ENCODE assay signal across 33 cellular contexts in the genomic region with DNA sequence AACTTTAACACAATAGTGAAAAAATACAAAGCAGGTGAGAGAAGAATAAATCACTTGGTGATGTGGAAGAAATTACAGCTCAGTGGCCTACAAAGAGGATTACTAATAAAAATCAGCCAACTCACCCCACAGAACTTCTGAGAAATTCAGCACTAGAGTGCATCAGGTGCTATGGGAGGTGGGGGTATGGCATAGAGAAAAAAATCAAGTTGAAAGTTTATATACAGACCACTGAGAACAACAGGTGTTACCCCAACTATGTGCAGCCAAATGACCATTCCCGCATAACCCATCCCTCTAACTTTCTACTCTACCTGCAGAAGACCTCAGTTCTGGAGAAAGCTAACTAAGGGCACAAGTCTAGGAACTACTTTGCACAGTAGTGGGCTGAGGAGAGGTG.
"Had no signal": no experiment of that assay in that cellular context is flagged by ENCODE, and none has a peak within 500 bp of the region (broad histone marks: within the 10 kb centered on the region; RNA-seq: fewer than 3 reads in every experiment).

No MANE protein-coding gene starts in this region.

- DNase-seq: activated B cell treated with CpG ODN at 0.5 μM for 24 hours; activated CD4-positive, alpha-beta memory T cell treated with anti-CD3 and anti-CD28 coated beads, Interleukin-2, amount 10 ng/mL, durations not matched to agents 7 days and 5 days; activated CD4-positive, alpha-beta T cell treated with anti-CD3 and anti-CD28 coated beads for 4 hours; activated CD4-positive, CD25-positive, alpha-beta regulatory T cell treated with anti-CD3 and anti-CD28 coated beads, Interleukin-2, amount 50 U/mL, for 72 hours; activated CD8-positive, alpha-beta memory T cell treated with anti-CD3 and anti-CD28 coated beads for 24 hours; activated CD8-positive, alpha-beta memory T cell treated with anti-CD3 and anti-CD28 coated beads, Interleukin-2, amount 10 ng/mL, durations not matched to agents 7 days and 5 days; activated CD8-positive, alpha-beta memory T cell treated with anti-CD3 and anti-CD28 coated beads, Interleukin-2, amount 50 U/mL, for 48 hours; activated effector memory CD4-positive, alpha-beta T cell treated with Interleukin-2 at 50 U/mL for 16 hours; activated naive CD4-positive, alpha-beta T cell treated with anti-CD3 and anti-CD28 coated beads, Interleukin-2, amount 10 ng/mL, durations not matched to agents 7 days and 5 days; activated naive CD8-positive, alpha-beta T cell treated with anti-CD3 and anti-CD28 coated beads, Interleukin-2, amount 50 U/mL, for 24 hours; activated T-cell treated with anti-CD3 and anti-CD28 coated beads, Interleukin-2, amount 50 U/mL, for 48 hours; anterior cingulate cortex; brain microvascular endothelial cell; Kasumi-1; KBM-7; NCI-H1048; NCI-H1105 treated with DMSO at 0.1 percent for 48 hours; NCI-H1436; NCI-H1694; NCI-H1930; NCI-H2081 treated with DMSO at 0.1 percent for 48 hours; NCI-H226; NCI-H446 treated with DMSO at 0.1 percent for 48 hours; NCI-H69; PC-9; SHP77 treated with DMSO at 0.1 percent for 48 hours; SK-N-SH had no signal

- H3K9me3 Mint-ChIP-seq: activated B cell treated with CpG ODN at 0.5 μM for 24 hours; activated CD4-positive, alpha-beta memory T cell treated with anti-CD3 and anti-CD28 coated beads, Interleukin-2, amount 10 ng/mL, durations not matched to agents 7 days and 5 days; activated naive CD4-positive, alpha-beta T cell treated with anti-CD3 and anti-CD28 coated beads, Interleukin-2, amount 10 ng/mL, durations not matched to agents 7 days and 5 days; activated naive CD8-positive, alpha-beta T cell treated with anti-CD3 and anti-CD28 coated beads, Interleukin-2, amount 50 U/mL, for 24 hours; IgD-negative memory B cell; T-helper 1 cell treated with Interleukin-12 subunit alpha and Interleukin-12 subunit beta and Interleukin-4 antibody, amounts not matched to agents 30 μg/mL and 1 μg/mL, for 36 hours; T-helper 2 cell treated with Interferon-gamma antibody and Interleukin-4, amounts not matched to agents 5 μg/mL and 100 μg/mL, for 36 hours had no signal

- H3K27ac ChIP-seq: brain microvascular endothelial cell, PC-9, SJSA1 had no signal

- H2AFZ ChIP-seq: PC-9 had no signal

- H3K4me3 Mint-ChIP-seq: activated B cell treated with CpG ODN at 0.5 μM for 24 hours; activated CD4-positive, alpha-beta memory T cell treated with anti-CD3 and anti-CD28 coated beads, Interleukin-2, amount 10 ng/mL, durations not matched to agents 7 days and 5 days; activated CD8-positive, alpha-beta memory T cell treated with anti-CD3 and anti-CD28 coated beads, Interleukin-2, amount 10 ng/mL, durations not matched to agents 7 days and 5 days; activated naive CD4-positive, alpha-beta T cell treated with anti-CD3 and anti-CD28 coated beads, Interleukin-2, amount 10 ng/mL, durations not matched to agents 7 days and 5 days; activated naive CD8-positive, alpha-beta T cell; activated naive CD8-positive, alpha-beta T cell treated with anti-CD3 and anti-CD28 coated beads, Interleukin-2, amount 50 U/mL, for 24 hours; T-helper 1 cell treated with Interleukin-12 subunit alpha and Interleukin-12 subunit beta and Interleukin-4 antibody, amounts not matched to agents 30 μg/mL and 1 μg/mL, for 36 hours; T-helper 2 cell treated with Interferon-gamma antibody and Interleukin-4, amounts not matched to agents 5 μg/mL and 100 μg/mL, for 36 hours had no signal

- H3K4me1 Mint-ChIP-seq: activated B cell treated with CpG ODN at 0.5 μM for 24 hours; activated CD4-positive, alpha-beta memory T cell treated with anti-CD3 and anti-CD28 coated beads, Interleukin-2, amount 10 ng/mL, durations not matched to agents 7 days and 5 days; activated CD8-positive, alpha-beta memory T cell treated with anti-CD3 and anti-CD28 coated beads, Interleukin-2, amount 10 ng/mL, durations not matched to agents 7 days and 5 days; activated naive CD4-positive, alpha-beta T cell treated with anti-CD3 and anti-CD28 coated beads, Interleukin-2, amount 10 ng/mL, durations not matched to agents 7 days and 5 days; activated naive CD8-positive, alpha-beta T cell treated with anti-CD3 and anti-CD28 coated beads, Interleukin-2, amount 50 U/mL, for 24 hours had no signal

- H3K9me3 ChIP-seq: MG63, SJSA1, SK-N-SH had no signal

- ATAC-seq: activated CD8-positive, alpha-beta memory T cell treated with anti-CD3 and anti-CD28 coated beads, Interleukin-2, amount 10 ng/mL, durations not matched to agents 7 days and 5 days; activated naive CD8-positive, alpha-beta T cell treated with anti-CD3 and anti-CD28 coated beads, Interleukin-2, amount 50 U/mL, for 24 hours had no signal

- H3K9ac ChIP-seq: SK-N-SH had no signal

- H3K27ac Mint-ChIP-seq: activated B cell treated with CpG ODN at 0.5 μM for 24 hours; activated CD4-positive, alpha-beta memory T cell treated with anti-CD3 and anti-CD28 coated beads, Interleukin-2, amount 10 ng/mL, durations not matched to agents 7 days and 5 days; activated CD8-positive, alpha-beta memory T cell treated with anti-CD3 and anti-CD28 coated beads, Interleukin-2, amount 10 ng/mL, durations not matched to agents 7 days and 5 days; activated naive CD4-positive, alpha-beta T cell treated with anti-CD3 and anti-CD28 coated beads, Interleukin-2, amount 10 ng/mL, durations not matched to agents 7 days and 5 days; activated naive CD8-positive, alpha-beta T cell; IgD-negative memory B cell; T-helper 1 cell treated with Interleukin-12 subunit alpha and Interleukin-12 subunit beta and Interleukin-4 antibody, amounts not matched to agents 30 μg/mL and 1 μg/mL, for 36 hours; T-helper 2 cell treated with Interferon-gamma antibody and Interleukin-4, amounts not matched to agents 5 μg/mL and 100 μg/mL, for 36 hours had no signal

- H3K4me3 ChIP-seq: MG63, PC-9, SJSA1 had no signal

- H3K4me1 ChIP-seq: SJSA1 had no signal

- H3K36me3 ChIP-seq: brain microvascular endothelial cell had no signal

- H3K27me3 ChIP-seq: brain microvascular endothelial cell, MG63, SJSA1 had no signal

- H3K27me3 Mint-ChIP-seq: activated B cell treated with CpG ODN at 0.5 μM for 24 hours; activated CD4-positive, alpha-beta memory T cell treated with anti-CD3 and anti-CD28 coated beads, Interleukin-2, amount 10 ng/mL, durations not matched to agents 7 days and 5 days; activated CD8-positive, alpha-beta memory T cell treated with anti-CD3 and anti-CD28 coated beads, Interleukin-2, amount 10 ng/mL, durations not matched to agents 7 days and 5 days; activated naive CD4-positive, alpha-beta T cell treated with anti-CD3 and anti-CD28 coated beads, Interleukin-2, amount 10 ng/mL, durations not matched to agents 7 days and 5 days; activated naive CD8-positive, alpha-beta T cell; activated naive CD8-positive, alpha-beta T cell treated with anti-CD3 and anti-CD28 coated beads, Interleukin-2, amount 50 U/mL, for 24 hours; IgD-negative memory B cell had no signal

- H3K4me2 ChIP-seq: PC-9, SK-N-SH had no signal
